Comparison of ENCODE assay signal across 16 cellular contexts in genomic region chr4:30726090-30726668, GRCh38. TPM values are rescaled to one million over a fixed set of nuclear protein-coding genes. Genes with fewer than 3 reads are reported as not detected.
DNase-seq lines count a peak whose midpoint lies in the region; TF ChIP-seq lines count a peak whose summit lies in the region.
"Had no signal": no experiment of that assay in that cellular context is flagged by ENCODE, and none has a peak within 500 bp of the region (broad histone marks: within the 10 kb centered on the region; RNA-seq: fewer than 3 reads in every experiment).

No MANE protein-coding gene starts in this region.

- H3K9me3 ChIP-seq in PC-9 (ENCODE audit: insufficient read depth, low read depth) (no peaks in the 10 kb centered on the region), spleen (peaks cover 0 to 5% (median 0%) of the 10 kb centered on the region in 8 donors), adrenal gland (replicated peaks in 1 of 3) (no peaks in the 10 kb centered on the region)

- H3K27me3 ChIP-seq in PC-9 (ENCODE audit: insufficient read depth, low read depth) = no peaks in the 10 kb centered on the region
- peaks cover 0 to 33% (median 16%) of the 10 kb centered on the region in 7 donors for H3K27me3 ChIP-seq in spleen (replicated peaks in 1 of 7)
- peaks cover 24% of the 10 kb centered on the region for H3K27me3 ChIP-seq in adrenal gland

- no TSS peak for BruUV-seq in PC-9 (replicated peaks; lab: Mats Ljungman, UMichigan)

- peaks cover 38% of the 10 kb centered on the region for H3K4me1 ChIP-seq in PC-9 (replicated peaks; ENCODE audit: insufficient read depth)
- peaks cover 0 to 12% (median 4%) of the 10 kb centered on the region in 6 donors for H3K4me1 ChIP-seq in spleen
- peaks cover under 1 to 6% of the 10 kb centered on the region in 2 donors for H3K4me1 ChIP-seq in adrenal gland (replicated peaks in 1 of 2)

- peaks cover 3% of the 10 kb centered on the region; the same call in 1 of the 2 replicates for H3F3A ChIP-seq in PC-9 (ENCODE audit: insufficient read depth, low read depth)

- H3K4me3 ChIP-seq in PC-9 (peak overlapping the region; percentile 56; the same call in 1 of the 2 replicates), fibroblast of the aortic adventitia (ENCODE audit: low read depth, low read length) (peak overlapping the region; percentile 50), spleen (peak overlapping the region in 7 of 8 donors; percentile 4 to 73 (median 51)), adrenal gland (no peak overlapping the region)
- H3K4me3 ChIP-seq: SK-N-MC had no signal

- H3K36me3 ChIP-seq in PC-9 (ENCODE audit: low read depth) (no peaks in the 10 kb centered on the region), spleen (no peaks in the 10 kb centered on the region), adrenal gland (replicated peaks in 1 of 2) (no peaks in the 10 kb centered on the region)

- WGBS in spleen, 5 donors = 58 to 86% (median 67%) methylated on average over 2 of the region's 2 CpGs
- WGBS in adrenal gland, 4 donors = 52 to 89% (median 71%) methylated on average over 2 of the region's 2 CpGs

- intact Hi-C loops in PC-9 (cut with micrococcal nuclease; ENCODE audit: unreplicated experiment) = no loop called here
- intact Hi-C loops in spleen (cut with DNase I; ENCODE audit: low total_unique reads) = no loop called here
- intact Hi-C loops in adrenal gland (cut with DNase I) = no loop called here

- POLR2A ChIA-PET in PC-9 (lab: Charles Lee; ENCODE audit: unreplicated experiment) = interaction anchor here (0.7 kb wide), 1 partner anchor 118 kb away, joined by 3 read pairs; no protein-coding TSS in a partner anchor

- peak overlapping the region; percentile 99 for H3K4me2 ChIP-seq in PC-9

- DNase-seq in NCI-H446 treated with DMSO at 0.1 percent for 48 hours (lab: John Stamatoyannopoulos, UW) (peak; percentile 19), NCI-H446 (lab: John Stamatoyannopoulos, UW) (no peak), PC-9 (peak in 1 of 2 experiments; percentile 53), fibroblast of the aortic adventitia (ENCODE audit: low read depth) (peak; percentile 30), spleen (no peak), adrenal gland (no peak), germinal center (ENCODE audit: low spot score) (no peak), NCI-H1105 treated with DMSO at 0.1 percent for 48 hours (lab: John Stamatoyannopoulos, UW) (no peak)
- DNase-seq: 8988T; activated CD8-positive, alpha-beta T cell treated with anti-CD3 and anti-CD28 coated beads for 36 hours; effector memory CD4-positive, alpha-beta T cell; left cardiac atrium; naive thymus-derived CD8-positive, alpha-beta T cell; NCI-H1436 treated with DMSO at 0.1 percent for 48 hours; stimulated activated naive CD4-positive, alpha-beta T cell treated with Interleukin-2 at 50 U/mL for 16 hours had no signal

- H3K9me2 ChIP-seq in PC-9 (ENCODE audit: insufficient read depth) = no peaks in the 10 kb centered on the region

- H2AFZ ChIP-seq in PC-9 = no peak overlapping the region

- H4K20me1 ChIP-seq in PC-9 (ENCODE audit: insufficient read depth) = peaks cover 17% of the 10 kb centered on the region

- CTCF ChIA-PET in PC-9 (lab: Charles Lee) = no interaction called here

- H3K79me2 ChIP-seq in PC-9 (ENCODE audit: low read depth) = peaks cover 81% of the 10 kb centered on the region

- TF ChIP-seq CTCF in PC-9 (conservative IDR thresholded peaks at IDR 0.05) = no peak
- TF ChIP-seq CTCF in fibroblast of the aortic adventitia (IDR thresholded peaks at IDR 0.05; ENCODE audit: insufficient read depth, low read length) = no peak
- TF ChIP-seq CTCF in spleen (IDR thresholded peaks at IDR 0.05 in 8 of 11, conservative IDR thresholded peaks at IDR 0.05 in 3 of 11) = no peak
- TF ChIP-seq CTCF in adrenal gland (IDR thresholded peaks at IDR 0.05) = no peak

- TF ChIP-seq POLR2A in spleen (IDR thresholded peaks at IDR 0.05) = no peak
- TF ChIP-seq POLR2A in adrenal gland (IDR thresholded peaks at IDR 0.05) = no peak

- H3K27ac ChIP-seq in PC-9 (no peak overlapping the region), spleen (peak overlapping the region in 3 of 8 donors; percentile 3 to 21 (median 7)), adrenal gland (no peak overlapping the region)
- H3K27ac ChIP-seq: SK-N-MC had no signal

RNA-seq across cellular contexts. Expression of gene PCDH7, which starts 6.0 kb away (rescaled TPM):
- 28.6 and 32.4 TPM in 2 replicates for total RNA-seq in PC-9 (2021)
- 63.0 and 172 TPM in 2 replicates for total RNA-seq in fibroblast of the aortic adventitia (ENCODE audit: low replicate concordance)
- 100 to 1,000 TPM in 5 of 7 donors, 10 to 100 TPM in 2; 38.7 to 116 (median 103) TPM for total RNA-seq in spleen
- polyA plus RNA-seq in spleen = 1 to 10 TPM in 2 of 3 donors, under 1 TPM in 1; 0.86 to 3.9 (median 1.0) TPM
- total RNA-seq in adrenal gland = 10 to 100 TPM in 1 of 8 donors, 1 to 10 TPM in 7; 3.4 to 13.0 (median 5.1) TPM
- polyA plus RNA-seq in adrenal gland = 1 to 10 TPM in 2 of 3 donors, under 1 TPM in 1; 0.74 to 3.8 (median 1.2) TPM
- total RNA-seq: activated CD8-positive, alpha-beta T cell treated with anti-CD3 and anti-CD28 coated beads for 36 hours; naive thymus-derived CD8-positive, alpha-beta T cell had no signal
- polyA plus RNA-seq: naive thymus-derived CD8-positive, alpha-beta T cell had no signal

Comparison
In these comparisons a context has a peak if more than half of its experiments do, and no peak if none do; other contexts are left out.
1. DNase-seq: peak in NCI-H446 treated with DMSO at 0.1 percent for 48 hours (single experiment) and fibroblast of the aortic adventitia (single experiment); none in NCI-H446 (0 of 2), spleen (single experiment), adrenal gland (0 of 7), germinal center (single experiment) and NCI-H1105 treated with DMSO at 0.1 percent for 48 hours (single experiment).
2. H3K4me3 ChIP-seq: peak in PC-9 (single experiment), fibroblast of the aortic adventitia (single experiment) and spleen (7 of 8); none in adrenal gland (0 of 4).